In the genomic region with DNA sequence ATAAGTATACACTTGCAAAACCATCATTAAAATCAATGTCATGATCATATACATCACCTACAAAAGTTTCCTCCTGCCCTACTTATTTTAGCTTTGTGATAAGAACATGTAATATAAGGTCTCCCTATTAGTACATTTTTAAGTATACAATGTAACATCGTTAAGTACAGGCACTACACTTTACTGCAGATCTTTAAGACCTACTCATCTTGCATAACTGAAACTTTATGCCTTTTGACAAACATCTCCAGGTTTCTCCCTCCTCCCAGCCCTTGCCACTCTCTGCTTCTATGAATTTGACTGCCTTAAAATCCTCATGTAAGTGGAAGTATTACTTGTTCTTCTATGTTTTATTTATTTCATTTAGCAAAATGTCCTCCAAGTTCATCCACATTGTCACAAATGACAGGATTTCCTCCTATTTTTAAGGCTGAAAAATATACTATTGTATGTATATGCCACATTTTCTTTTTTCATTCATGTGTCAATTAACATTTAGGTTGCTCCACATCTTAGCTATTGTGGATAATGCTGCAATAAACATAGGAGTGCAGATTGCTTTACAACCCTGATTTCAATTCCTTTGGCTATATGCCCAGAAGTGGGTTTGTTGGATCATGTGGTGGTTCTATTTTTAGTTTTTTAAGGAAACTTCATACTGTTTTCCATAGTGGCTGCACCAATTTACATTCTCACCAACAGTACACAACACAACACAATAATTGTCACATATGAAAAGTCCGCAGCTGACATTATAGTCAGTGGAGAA, we compare ENCODE assay signal across 18 cellular contexts.
DNase-seq lines count a peak whose midpoint lies in the region; TF ChIP-seq lines count a peak whose summit lies in the region.
"Had no signal": no experiment of that assay in that cellular context is flagged by ENCODE, and none has a peak within 500 bp of the region (broad histone marks: within the 10 kb centered on the region; RNA-seq: fewer than 3 reads in every experiment).

No MANE protein-coding gene starts in this region.

- H3K4me3 Mint-ChIP-seq in neural progenitor cell, result no peak overlapping the region
- H3K4me3 Mint-ChIP-seq: activated CD4-positive, alpha-beta T cell treated with anti-CD3 and anti-CD28 coated beads, Interleukin-2, amount 10 ng/mL, durations not matched to agents 7 days and 5 days; B cell; T-helper 1 cell treated with Interleukin-12 subunit alpha and Interleukin-12 subunit beta and Interleukin-4 antibody, amounts not matched to agents 30 μg/mL and 1 μg/mL, for 36 hours had no signal

- no peaks in the 10 kb centered on the region for H3F3A ChIP-seq in neural progenitor cell (ENCODE audit: low read depth)

- no peak overlapping the region for H3K9ac ChIP-seq in colonic mucosa (ENCODE audit: low read depth in 2 of 2, low read length in 2 of 2)
- H3K9ac ChIP-seq in neural progenitor cell, result no peak overlapping the region
- H3K9ac ChIP-seq in Karpas-422 (ENCODE audit: low read length), result no peak overlapping the region

- H3K9me3 ChIP-seq in colonic mucosa, result no peaks in the 10 kb centered on the region
- H3K9me3 ChIP-seq in neural progenitor cell (ENCODE audit: low read depth), result no peaks in the 10 kb centered on the region
- no peaks in the 10 kb centered on the region for H3K9me3 ChIP-seq in Karpas-422 (ENCODE audit: low read length)

- no peaks in the 10 kb centered on the region for H3K9me2 ChIP-seq in Karpas-422 (replicated peaks; ENCODE audit: insufficient read depth, low read length)

- intact Hi-C loops in colonic mucosa (cut with DNase I), result no loop called here

- H3K4me3 ChIP-seq in colonic mucosa, result no peak overlapping the region
- no peak overlapping the region for H3K4me3 ChIP-seq in neural progenitor cell
- H3K4me3 ChIP-seq in Karpas-422 (ENCODE audit: low read length), result no peak overlapping the region

- H3K4me2 ChIP-seq in neural progenitor cell (no peak overlapping the region), Karpas-422 (ENCODE audit: low read depth, low read length, poor library complexity, severe bottlenecking) (no peak overlapping the region)

- H3K9me3 Mint-ChIP-seq in neural progenitor cell, result no peaks in the 10 kb centered on the region
- H3K9me3 Mint-ChIP-seq: activated CD4-positive, alpha-beta T cell treated with anti-CD3 and anti-CD28 coated beads, Interleukin-2, amount 10 ng/mL, durations not matched to agents 7 days and 5 days; T-helper 1 cell treated with Interleukin-12 subunit alpha and Interleukin-12 subunit beta and Interleukin-4 antibody, amounts not matched to agents 30 μg/mL and 1 μg/mL, for 36 hours had no signal

- H2AFZ ChIP-seq in neural progenitor cell (replicated peaks) (no peak overlapping the region), Karpas-422 (ENCODE audit: low read length) (no peak overlapping the region)

- no peaks in the 10 kb centered on the region for H3K4me1 ChIP-seq in colonic mucosa
- H3K4me1 ChIP-seq in neural progenitor cell, result no peaks in the 10 kb centered on the region
- no peaks in the 10 kb centered on the region; the same call in 1 of the 2 replicates for H3K4me1 ChIP-seq in Karpas-422 (ENCODE audit: low read length)

- TF ChIP-seq CTCF in colonic mucosa (IDR thresholded peaks at IDR 0.05) (no peak), neural progenitor cell (IDR thresholded peaks at IDR 0.05) (no peak)

- H3K79me2 ChIP-seq in neural progenitor cell (ENCODE audit: low read depth) (no peaks in the 10 kb centered on the region), Karpas-422 (ENCODE audit: low read length) (no peaks in the 10 kb centered on the region)

- no peaks in the 10 kb centered on the region for H3K27me3 Mint-ChIP-seq in neural progenitor cell (ENCODE audit: insufficient read depth, low read depth)
- H3K27me3 Mint-ChIP-seq: activated CD4-positive, alpha-beta T cell treated with anti-CD3 and anti-CD28 coated beads, Interleukin-2, amount 10 ng/mL, durations not matched to agents 7 days and 5 days; B cell had no signal

- H3K27me3 ChIP-seq in colonic mucosa (no peaks in the 10 kb centered on the region), neural progenitor cell (no peaks in the 10 kb centered on the region), Karpas-422 (ENCODE audit: low read length) (no peaks in the 10 kb centered on the region)

- H4K20me1 ChIP-seq in neural progenitor cell (ENCODE audit: low read depth) (no peaks in the 10 kb centered on the region), Karpas-422 (ENCODE audit: insufficient read depth, low read depth, low read length) (no peaks in the 10 kb centered on the region)

- in situ Hi-C loops in G401 (cut with HindIII; ENCODE audit: low sequenced_read_pairs), result no loop called here

- no peak overlapping the region for H3K27ac Mint-ChIP-seq in neural progenitor cell
- H3K27ac Mint-ChIP-seq: activated CD4-positive, alpha-beta T cell treated with anti-CD3 and anti-CD28 coated beads, Interleukin-2, amount 10 ng/mL, durations not matched to agents 7 days and 5 days; B cell; T-helper 1 cell treated with Interleukin-12 subunit alpha and Interleukin-12 subunit beta and Interleukin-4 antibody, amounts not matched to agents 30 μg/mL and 1 μg/mL, for 36 hours had no signal

- peak overlapping the region; percentile 48 for H3K27ac ChIP-seq in colonic mucosa
- no peak overlapping the region for H3K27ac ChIP-seq in neural progenitor cell
- H3K27ac ChIP-seq in Karpas-422 (ENCODE audit: low read length), result no peak overlapping the region
- H3K27ac ChIP-seq: RWPE1 had no signal

- no peaks in the 10 kb centered on the region for H3K36me3 ChIP-seq in colonic mucosa
- H3K36me3 ChIP-seq in neural progenitor cell, result no peaks in the 10 kb centered on the region
- H3K36me3 ChIP-seq in Karpas-422 (ENCODE audit: insufficient read depth, low read length), result no peaks in the 10 kb centered on the region

- H3K36me3 Mint-ChIP-seq in neural progenitor cell, result no peaks in the 10 kb centered on the region

- DNase-seq in G401 (ENCODE audit: low spot score), result peak; percentile 6
- DNase-seq in NCI-H345 (lab: John Stamatoyannopoulos, UW), result peak; percentile 86
- peak; percentile 38 for DNase-seq in colonic mucosa
- DNase-seq in medulla oblongata (ENCODE audit: extremely low spot score), result peak; percentile 9
- DNase-seq in neural progenitor cell (ENCODE audit: low spot score), result no peak
- no peak for DNase-seq in Karpas-422
- DNase-seq in NCI-H1436 treated with DMSO at 0.1 percent for 48 hours (lab: John Stamatoyannopoulos, UW), result no peak
- no peak for DNase-seq in AG08396 (ENCODE audit: low spot score)
- DNase-seq: activated CD4-positive, alpha-beta T cell treated with anti-CD3 and anti-CD28 coated beads, Interleukin-2, amount 10 ng/mL, durations not matched to agents 7 days and 5 days; activated T-cell treated with anti-CD3 and anti-CD28 coated beads, Interleukin-2, amount 50 U/mL, for 48 hours; effector CD4-positive, alpha-beta T cell; kidney glomerular epithelial cell; MV-4-11; NCI-H524 treated with DMSO at 0.1 percent for 48 hours; stimulated activated CD4-positive, alpha-beta T cell treated with anti-CD3 and anti-CD28 coated beads, Interleukin-4, amount 100 ng/mL, for 1 hour had no signal

- no peaks in the 10 kb centered on the region for H3K4me1 Mint-ChIP-seq in neural progenitor cell
- H3K4me1 Mint-ChIP-seq: activated CD4-positive, alpha-beta T cell treated with anti-CD3 and anti-CD28 coated beads, Interleukin-2, amount 10 ng/mL, durations not matched to agents 7 days and 5 days; B cell had no signal

Comparison
In these comparisons a context has a peak if more than half of its experiments do, and no peak if none do; other contexts are left out.
1. DNase-seq: peak in G401 (single experiment), NCI-H345 (single experiment), colonic mucosa (single experiment) and medulla oblongata (single experiment); none in neural progenitor cell (single experiment), Karpas-422 (single experiment), NCI-H1436 treated with DMSO at 0.1 percent for 48 hours (single experiment) and AG08396 (single experiment).